Comparison of ENCODE assay signal across 9 cellular contexts in the genomic region with DNA sequence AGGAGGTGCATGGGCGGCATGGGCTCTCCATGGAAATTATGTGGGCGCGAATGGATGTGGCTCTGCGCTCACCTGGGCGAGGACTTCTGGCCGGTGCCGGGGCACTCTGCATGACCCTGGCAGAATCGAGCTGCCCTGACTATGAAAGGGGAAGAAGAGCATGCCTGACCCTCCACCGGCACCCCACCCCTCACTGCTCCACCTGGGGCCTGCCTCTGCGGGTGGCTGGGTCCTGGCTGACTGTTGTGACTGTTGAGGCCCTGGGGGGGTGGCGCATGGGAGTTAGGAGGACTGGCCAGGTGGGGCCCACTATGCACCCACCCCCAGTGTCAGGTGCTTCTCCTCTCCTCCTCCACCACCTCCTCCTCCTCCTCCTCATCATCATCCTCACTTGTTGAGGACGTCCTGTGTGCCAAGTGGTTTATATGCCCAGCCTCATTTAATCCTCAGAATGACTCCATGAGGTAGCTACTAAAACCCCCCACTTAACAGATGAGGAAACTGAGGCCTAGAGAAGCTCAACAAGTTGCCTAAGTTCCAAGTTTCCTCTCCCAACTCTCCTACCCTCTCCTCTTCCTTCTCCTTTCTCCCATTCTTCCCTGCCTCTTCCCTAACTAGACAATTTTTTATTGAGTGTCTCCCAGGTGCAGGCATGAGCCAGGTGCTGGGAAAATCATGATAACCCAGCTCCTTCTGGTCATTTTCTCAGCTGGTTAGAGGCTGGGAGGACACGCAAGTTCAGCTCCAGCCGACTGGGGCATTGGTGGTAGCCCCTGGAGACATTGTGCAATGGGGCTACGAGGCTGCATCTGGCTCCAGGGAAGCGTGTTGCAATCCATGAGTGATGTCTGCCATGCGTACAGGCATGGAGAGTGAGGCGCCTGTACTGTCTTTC. TPM values are rescaled to one million over a fixed set of nuclear protein-coding genes. Genes with fewer than 3 reads are reported as not detected.
DNase-seq lines count a peak whose midpoint lies in the region; ATAC-seq and TF ChIP-seq lines count a peak whose summit lies in the region.
"Had no signal": no experiment of that assay in that cellular context is flagged by ENCODE, and none has a peak within 500 bp of the region (broad histone marks: within the 10 kb centered on the region; RNA-seq: fewer than 3 reads in every experiment).

No MANE protein-coding gene starts in this region.

- TF ChIP-seq POLR2A in breast epithelium (IDR thresholded peaks at IDR 0.05): no peak

- H3K27ac ChIP-seq in BLaER1 treated with 17β-estradiol and CSF1 and Interleukin-3, amounts not matched to agents 10 nM and 100 nM: peak overlapping the region; percentile 36 to 98 (median 93); a peak in 21 of 22 replicates
- H3K27ac ChIP-seq in MM.1S (ENCODE audit: low read length) (peak overlapping the region; percentile 98), breast epithelium (peak overlapping the region; percentile 84 to 93), mucosa of rectum (ENCODE audit: low read depth in 2 of 2, low read length in 2 of 2) (peak overlapping the region; percentile 95 to 96)

- H3K79me2 ChIP-seq in MM.1S (ENCODE audit: low read length): peaks cover 62% of the 10 kb centered on the region

- H3K4me3 ChIP-seq in BLaER1 treated with 17β-estradiol and CSF1 and Interleukin-3, amounts not matched to agents 10 nM and 100 nM: peak overlapping the region; percentile 8 to 55 (median 40); a peak in 17 of 20 replicates
- peak overlapping the region; percentile 88 for H3K4me3 ChIP-seq in MM.1S (ENCODE audit: low read length)
- H3K4me3 ChIP-seq in breast epithelium: no peak overlapping the region
- H3K4me3 ChIP-seq in mucosa of rectum (ENCODE audit: low read length in 2 of 2): peak overlapping the region; percentile 58 to 69
- H3K4me3 ChIP-seq: mucosa of descending colon had no signal

- H3K36me3 ChIP-seq in BLaER1 treated with 17β-estradiol and CSF1 and Interleukin-3, amounts not matched to agents 10 nM and 100 nM: no peaks in the 10 kb centered on the region
- H3K36me3 ChIP-seq in MM.1S (replicated peaks; ENCODE audit: insufficient read depth, low read length) (no peaks in the 10 kb centered on the region), breast epithelium (no peaks in the 10 kb centered on the region), mucosa of rectum (ENCODE audit: control insufficient read depth in 2 of 2, insufficient read depth in 2 of 2, low read length in 2 of 2) (no peaks in the 10 kb centered on the region)

- ATAC-seq in GM18858 (IDR thresholded peaks at IDR 0.05; ENCODE audit: unreplicated experiment) (no peak), GM21529 (IDR thresholded peaks at IDR 0.05; ENCODE audit: unreplicated experiment) (no peak)

- peak overlapping the region in 10 of 11 experiments; percentile 75 to 87 (median 80); a peak in 19 of 22 replicates for H3K9ac ChIP-seq in BLaER1 treated with 17β-estradiol and CSF1 and Interleukin-3, amounts not matched to agents 10 nM and 100 nM
- H3K9ac ChIP-seq in MM.1S (ENCODE audit: low read length) (peak overlapping the region; percentile 89), mucosa of rectum (ENCODE audit: low read depth in 1 of 2, low read length in 2 of 2) (peak overlapping the region; percentile 76)

- DNase-seq in MM.1S (peak; percentile 11), breast epithelium (ENCODE audit: low spot score in 2 of 2) (no peak), iPS-NIHi7 (ENCODE audit: extremely low spot score) (no peak), NCI-H1436 (lab: John Stamatoyannopoulos, UW) (no peak)

- no peaks in the 10 kb centered on the region for H3K9me2 ChIP-seq in MM.1S (replicated peaks; ENCODE audit: insufficient read depth, low read length)

- H3F3A ChIP-seq in MM.1S (ENCODE audit: insufficient read depth, low read length): peaks cover 46% of the 10 kb centered on the region

- H3K4me2 ChIP-seq in BLaER1 treated with 17β-estradiol and CSF1 and Interleukin-3, amounts not matched to agents 10 nM and 100 nM: peak overlapping the region; percentile 70 to 100 (median 91)
- peak overlapping the region; percentile 92 for H3K4me2 ChIP-seq in MM.1S (ENCODE audit: low read depth, low read length)

- H2AFZ ChIP-seq in MM.1S (ENCODE audit: low read length): no peak overlapping the region

- peaks cover 74 to 89% (median 85%) of the 10 kb centered on the region in 10 experiments for H3K4me1 ChIP-seq in BLaER1 treated with 17β-estradiol and CSF1 and Interleukin-3, amounts not matched to agents 10 nM and 100 nM
- H3K4me1 ChIP-seq in MM.1S (ENCODE audit: low read length): peaks cover 45% of the 10 kb centered on the region
- H3K4me1 ChIP-seq in breast epithelium: peaks cover 9 to 18% of the 10 kb centered on the region in 2 donors
- peaks cover 55 to 62% of the 10 kb centered on the region in 2 donors for H3K4me1 ChIP-seq in mucosa of rectum (ENCODE audit: control insufficient read depth in 2 of 2, insufficient read depth in 2 of 2, low read length in 2 of 2)

- peaks cover 0 to 4% (median 0%) of the 10 kb centered on the region in 11 experiments; a peak in 2 of 22 replicates for H3K9me3 ChIP-seq in BLaER1 treated with 17β-estradiol and CSF1 and Interleukin-3, amounts not matched to agents 10 nM and 100 nM (replicated peaks in 1 of 11)
- H3K9me3 ChIP-seq in MM.1S (replicated peaks; ENCODE audit: insufficient read depth, low read length) (no peaks in the 10 kb centered on the region), breast epithelium (no peaks in the 10 kb centered on the region), mucosa of rectum (ENCODE audit: control insufficient read depth in 2 of 2, low read length in 2 of 2) (no peaks in the 10 kb centered on the region)
- H3K9me3 ChIP-seq: mucosa of descending colon had no signal

- TF ChIP-seq CTCF in MM.1S (IDR thresholded peaks at IDR 0.05; ENCODE audit: low read length) (no peak), breast epithelium (IDR thresholded peaks at IDR 0.05) (no peak)

- H4K20me1 ChIP-seq in BLaER1 treated with 17β-estradiol and CSF1 and Interleukin-3, amounts not matched to agents 10 nM and 100 nM: peaks cover 0 to 17% (median 0%) of the 10 kb centered on the region in 11 experiments; a peak in 3 of 22 replicates
- H4K20me1 ChIP-seq in MM.1S (ENCODE audit: insufficient read depth, low read length): no peaks in the 10 kb centered on the region

- intact Hi-C loops in breast epithelium (cut with DNase I; ENCODE audit: low total_unique reads): loop anchor here (10.0 kb wide), 1 partner anchor 349 kb away; a partner anchor contains a TSS

- H3K27me3 ChIP-seq in BLaER1 treated with 17β-estradiol and CSF1 and Interleukin-3, amounts not matched to agents 10 nM and 100 nM: peaks cover 0 to 8% (median 0%) of the 10 kb centered on the region in 11 experiments; a peak in 2 of 22 replicates
- H3K27me3 ChIP-seq in MM.1S (replicated peaks; ENCODE audit: insufficient read depth, low read length): no peaks in the 10 kb centered on the region
- H3K27me3 ChIP-seq in breast epithelium: no peaks in the 10 kb centered on the region
- no peaks in the 10 kb centered on the region for H3K27me3 ChIP-seq in mucosa of rectum (ENCODE audit: control insufficient read depth in 2 of 2, insufficient read depth in 2 of 2, low read length in 2 of 2)

RNA-seq across cellular contexts. Expression of a gene that starts 2.3 kb away (rescaled TPM):
- 10 to 100 TPM in 2 of 3 donors, 1 to 10 TPM in 1; 2.8 to 22.0 (median 18.7) TPM for total RNA-seq in breast epithelium

Comparison
In these comparisons a context has a peak if more than half of its experiments do, and no peak if none do; other contexts are left out.
1. H3K4me3 ChIP-seq: peak in BLaER1 treated with 17β-estradiol and CSF1 and Interleukin-3, amounts not matched to agents 10 nM and 100 nM (10 of 10), MM.1S (single experiment) and mucosa of rectum (2 of 2); none in breast epithelium (0 of 3).
2. Peak in every context shown above with its lines, with median percentiles within 50 percentile points of each other: H3K27ac ChIP-seq and H3K9ac ChIP-seq.